1 cellular context compared by ENCODE assay signal in the genomic region with DNA sequence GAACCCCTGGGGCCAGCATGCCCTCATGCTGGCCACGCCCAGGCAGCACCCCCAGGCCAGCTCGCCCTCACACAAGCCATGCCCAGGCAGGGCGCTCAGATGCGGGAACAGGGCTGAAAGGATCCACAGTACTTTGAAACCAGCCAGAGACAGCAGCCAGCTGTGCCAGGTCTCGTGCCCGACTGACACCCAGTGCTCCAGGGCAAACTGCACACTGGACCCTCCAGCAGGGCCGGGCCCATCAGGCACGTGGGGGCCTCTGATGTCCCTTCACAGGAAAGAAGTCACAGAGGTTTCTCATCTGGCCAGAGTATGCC.
TF ChIP-seq lines count a peak whose summit lies in the region.

No MANE protein-coding gene starts in this region.

TF ChIP-seq in GM23338, 12 proteins besides CTCF, POLR2A, EP300 and RAD21 (continued from another document):
- TF ChIP-seq, protein P1, sequence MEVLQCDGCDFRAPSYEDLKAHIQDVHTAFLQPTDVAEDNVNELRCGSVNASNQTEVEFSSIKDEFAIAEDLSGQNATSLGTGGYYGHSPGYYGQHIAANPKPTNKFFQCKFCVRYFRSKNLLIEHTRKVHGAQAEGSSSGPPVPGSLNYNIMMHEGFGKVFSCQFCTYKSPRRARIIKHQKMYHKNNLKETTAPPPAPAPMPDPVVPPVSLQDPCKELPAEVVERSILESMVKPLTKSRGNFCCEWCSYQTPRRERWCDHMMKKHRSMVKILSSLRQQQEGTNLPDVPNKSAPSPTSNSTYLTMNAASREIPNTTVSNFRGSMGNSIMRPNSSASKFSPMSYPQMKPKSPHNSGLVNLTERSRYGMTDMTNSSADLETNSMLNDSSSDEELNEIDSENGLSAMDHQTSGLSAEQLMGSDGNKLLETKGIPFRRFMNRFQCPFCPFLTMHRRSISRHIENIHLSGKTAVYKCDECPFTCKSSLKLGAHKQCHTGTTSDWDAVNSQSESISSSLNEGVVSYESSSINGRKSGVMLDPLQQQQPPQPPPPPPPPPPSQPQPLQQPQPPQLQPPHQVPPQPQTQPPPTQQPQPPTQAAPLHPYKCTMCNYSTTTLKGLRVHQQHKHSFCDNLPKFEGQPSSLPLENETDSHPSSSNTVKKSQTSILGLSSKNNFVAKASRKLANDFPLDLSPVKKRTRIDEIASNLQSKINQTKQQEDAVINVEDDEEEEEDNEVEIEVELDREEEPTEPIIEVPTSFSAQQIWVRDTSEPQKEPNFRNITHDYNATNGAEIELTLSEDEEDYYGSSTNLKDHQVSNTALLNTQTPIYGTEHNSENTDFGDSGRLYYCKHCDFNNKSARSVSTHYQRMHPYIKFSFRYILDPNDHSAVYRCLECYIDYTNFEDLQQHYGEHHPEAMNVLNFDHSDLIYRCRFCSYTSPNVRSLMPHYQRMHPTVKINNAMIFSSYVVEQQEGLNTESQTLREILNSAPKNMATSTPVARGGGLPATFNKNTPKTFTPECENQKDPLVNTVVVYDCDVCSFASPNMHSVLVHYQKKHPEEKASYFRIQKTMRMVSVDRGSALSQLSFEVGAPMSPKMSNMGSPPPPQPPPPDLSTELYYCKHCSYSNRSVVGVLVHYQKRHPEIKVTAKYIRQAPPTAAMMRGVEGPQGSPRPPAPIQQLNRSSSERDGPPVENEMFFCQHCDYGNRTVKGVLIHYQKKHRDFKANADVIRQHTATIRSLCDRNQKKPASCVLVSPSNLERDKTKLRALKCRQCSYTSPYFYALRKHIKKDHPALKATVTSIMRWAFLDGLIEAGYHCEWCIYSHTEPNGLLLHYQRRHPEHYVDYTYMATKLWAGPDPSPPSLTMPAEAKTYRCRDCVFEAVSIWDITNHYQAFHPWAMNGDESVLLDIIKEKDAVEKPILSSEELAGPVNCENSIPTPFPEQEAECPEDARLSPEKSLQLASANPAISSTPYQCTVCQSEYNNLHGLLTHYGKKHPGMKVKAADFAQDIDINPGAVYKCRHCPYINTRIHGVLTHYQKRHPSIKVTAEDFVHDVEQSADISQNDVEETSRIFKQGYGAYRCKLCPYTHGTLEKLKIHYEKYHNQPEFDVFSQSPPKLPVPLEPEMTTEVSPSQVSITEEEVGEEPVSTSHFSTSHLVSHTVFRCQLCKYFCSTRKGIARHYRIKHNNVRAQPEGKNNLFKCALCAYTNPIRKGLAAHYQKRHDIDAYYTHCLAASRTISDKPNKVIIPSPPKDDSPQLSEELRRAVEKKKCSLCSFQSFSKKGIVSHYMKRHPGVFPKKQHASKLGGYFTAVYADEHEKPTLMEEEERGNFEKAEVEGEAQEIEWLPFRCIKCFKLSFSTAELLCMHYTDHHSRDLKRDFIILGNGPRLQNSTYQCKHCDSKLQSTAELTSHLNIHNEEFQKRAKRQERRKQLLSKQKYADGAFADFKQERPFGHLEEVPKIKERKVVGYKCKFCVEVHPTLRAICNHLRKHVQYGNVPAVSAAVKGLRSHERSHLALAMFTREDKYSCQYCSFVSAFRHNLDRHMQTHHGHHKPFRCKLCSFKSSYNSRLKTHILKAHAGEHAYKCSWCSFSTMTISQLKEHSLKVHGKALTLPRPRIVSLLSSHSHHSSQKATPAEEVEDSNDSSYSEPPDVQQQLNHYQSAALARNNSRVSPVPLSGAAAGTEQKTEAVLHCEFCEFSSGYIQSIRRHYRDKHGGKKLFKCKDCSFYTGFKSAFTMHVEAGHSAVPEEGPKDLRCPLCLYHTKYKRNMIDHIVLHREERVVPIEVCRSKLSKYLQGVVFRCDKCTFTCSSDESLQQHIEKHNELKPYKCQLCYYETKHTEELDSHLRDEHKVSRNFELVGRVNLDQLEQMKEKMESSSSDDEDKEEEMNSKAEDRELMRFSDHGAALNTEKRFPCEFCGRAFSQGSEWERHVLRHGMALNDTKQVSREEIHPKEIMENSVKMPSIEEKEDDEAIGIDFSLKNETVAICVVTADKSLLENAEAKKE (CRISPR knock-in tag; IDR thresholded peaks at IDR 0.05) = no peak
- TF ChIP-seq STAT1 (IDR thresholded peaks at IDR 0.05; ENCODE audit: unreplicated experiment) (no peak), ZNF114 (CRISPR knock-in tag; IDR thresholded peaks at IDR 0.05) (no peak), EZH2phosphoT487 (IDR thresholded peaks at IDR 0.05; ENCODE audit: unreplicated experiment) (no peak), CREB1 (CRISPR knock-in tag; IDR thresholded peaks at IDR 0.05; ENCODE audit: low read depth) (no peak), NANOG (IDR thresholded peaks at IDR 0.05; ENCODE audit: borderline replicate concordance) (no peak), EZH2 (IDR thresholded peaks at IDR 0.05; ENCODE audit: low read depth, unreplicated experiment) (no peak), ZNF331 (CRISPR knock-in tag; IDR thresholded peaks at IDR 0.05; ENCODE audit: low read depth) (no peak), JUNB (IDR thresholded peaks at IDR 0.05; ENCODE audit: unreplicated experiment) (no peak)
- TF ChIP-seq, protein P2, sequence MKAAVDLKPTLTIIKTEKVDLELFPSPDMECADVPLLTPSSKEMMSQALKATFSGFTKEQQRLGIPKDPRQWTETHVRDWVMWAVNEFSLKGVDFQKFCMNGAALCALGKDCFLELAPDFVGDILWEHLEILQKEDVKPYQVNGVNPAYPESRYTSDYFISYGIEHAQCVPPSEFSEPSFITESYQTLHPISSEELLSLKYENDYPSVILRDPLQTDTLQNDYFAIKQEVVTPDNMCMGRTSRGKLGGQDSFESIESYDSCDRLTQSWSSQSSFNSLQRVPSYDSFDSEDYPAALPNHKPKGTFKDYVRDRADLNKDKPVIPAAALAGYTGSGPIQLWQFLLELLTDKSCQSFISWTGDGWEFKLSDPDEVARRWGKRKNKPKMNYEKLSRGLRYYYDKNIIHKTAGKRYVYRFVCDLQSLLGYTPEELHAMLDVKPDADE (IDR thresholded peaks at IDR 0.05) = no peak
- TF ChIP-seq, protein P3, sequence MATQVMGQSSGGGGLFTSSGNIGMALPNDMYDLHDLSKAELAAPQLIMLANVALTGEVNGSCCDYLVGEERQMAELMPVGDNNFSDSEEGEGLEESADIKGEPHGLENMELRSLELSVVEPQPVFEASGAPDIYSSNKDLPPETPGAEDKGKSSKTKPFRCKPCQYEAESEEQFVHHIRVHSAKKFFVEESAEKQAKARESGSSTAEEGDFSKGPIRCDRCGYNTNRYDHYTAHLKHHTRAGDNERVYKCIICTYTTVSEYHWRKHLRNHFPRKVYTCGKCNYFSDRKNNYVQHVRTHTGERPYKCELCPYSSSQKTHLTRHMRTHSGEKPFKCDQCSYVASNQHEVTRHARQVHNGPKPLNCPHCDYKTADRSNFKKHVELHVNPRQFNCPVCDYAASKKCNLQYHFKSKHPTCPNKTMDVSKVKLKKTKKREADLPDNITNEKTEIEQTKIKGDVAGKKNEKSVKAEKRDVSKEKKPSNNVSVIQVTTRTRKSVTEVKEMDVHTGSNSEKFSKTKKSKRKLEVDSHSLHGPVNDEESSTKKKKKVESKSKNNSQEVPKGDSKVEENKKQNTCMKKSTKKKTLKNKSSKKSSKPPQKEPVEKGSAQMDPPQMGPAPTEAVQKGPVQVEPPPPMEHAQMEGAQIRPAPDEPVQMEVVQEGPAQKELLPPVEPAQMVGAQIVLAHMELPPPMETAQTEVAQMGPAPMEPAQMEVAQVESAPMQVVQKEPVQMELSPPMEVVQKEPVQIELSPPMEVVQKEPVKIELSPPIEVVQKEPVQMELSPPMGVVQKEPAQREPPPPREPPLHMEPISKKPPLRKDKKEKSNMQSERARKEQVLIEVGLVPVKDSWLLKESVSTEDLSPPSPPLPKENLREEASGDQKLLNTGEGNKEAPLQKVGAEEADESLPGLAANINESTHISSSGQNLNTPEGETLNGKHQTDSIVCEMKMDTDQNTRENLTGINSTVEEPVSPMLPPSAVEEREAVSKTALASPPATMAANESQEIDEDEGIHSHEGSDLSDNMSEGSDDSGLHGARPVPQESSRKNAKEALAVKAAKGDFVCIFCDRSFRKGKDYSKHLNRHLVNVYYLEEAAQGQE (IDR thresholded peaks at IDR 0.05; ENCODE audit: unreplicated experiment) = no peak
